In genomic region chr11:87039371-87039770, GRCh38 we compare ENCODE assay signal across 10 cellular contexts. TPM values are rescaled to one million over a fixed set of nuclear protein-coding genes. Genes with fewer than 3 reads are reported as not detected.
DNase-seq lines count a peak whose midpoint lies in the region; ATAC-seq and TF ChIP-seq lines count a peak whose summit lies in the region.
"Had no signal": no experiment of that assay in that cellular context is flagged by ENCODE, and none has a peak within 500 bp of the region (broad histone marks: within the 10 kb centered on the region; RNA-seq: fewer than 3 reads in every experiment).

No MANE protein-coding gene starts in this region.

- no peaks in the 10 kb centered on the region; the same call in 1 of the 2 replicates for H3F3A ChIP-seq in OCI-LY1 (ENCODE audit: insufficient read depth, low read length)

- H4K20me1 ChIP-seq in OCI-LY1 (ENCODE audit: insufficient read depth, low read length) (no peaks in the 10 kb centered on the region), osteoblast (ENCODE audit: insufficient read depth, low read length) (peaks cover 13% of the 10 kb centered on the region)

- H3K4me1 ChIP-seq in CD8-positive, alpha-beta memory T cell (ENCODE audit: insufficient read depth, low read length) = peaks cover 32% of the 10 kb centered on the region
- H3K4me1 ChIP-seq in OCI-LY1 (ENCODE audit: insufficient read depth, low read length, severe bottlenecking) (peaks cover 36% of the 10 kb centered on the region), endodermal cell (ENCODE audit: control insufficient read depth, insufficient read depth, low read length) (peaks cover 8% of the 10 kb centered on the region), osteoblast (ENCODE audit: insufficient read depth, low read length) (peaks cover 20% of the 10 kb centered on the region)

- CTCF ChIA-PET in CD8-positive, alpha-beta memory T cell (lab: Charles Lee) = no interaction called here

- no peak for TF ChIP-seq CTCF in OCI-LY1 (IDR thresholded peaks at IDR 0.05; ENCODE audit: low read length)
- TF ChIP-seq CTCF in endodermal cell (conservative IDR thresholded peaks at IDR 0.05) = no peak
- TF ChIP-seq CTCF in osteoblast (IDR thresholded peaks at IDR 0.05; ENCODE audit: extremely low read depth, low read depth, low read length) = no peak

- H3K9me2 ChIP-seq in OCI-LY1 (ENCODE audit: low read depth, low read length) = no peaks in the 10 kb centered on the region

- H3K9me3 Mint-ChIP-seq in CD8-positive, alpha-beta memory T cell = no peaks in the 10 kb centered on the region
- peaks cover 5% of the 10 kb centered on the region for H3K9me3 Mint-ChIP-seq in endodermal cell
- H3K9me3 Mint-ChIP-seq: memory B cell had no signal

- peak overlapping the region in 3 of 8 donors; percentile 29 to 96 (median 44) for H3K27ac Mint-ChIP-seq in CD8-positive, alpha-beta memory T cell
- peak overlapping the region; percentile 45 for H3K27ac Mint-ChIP-seq in endodermal cell
- H3K27ac Mint-ChIP-seq: memory B cell had no signal

- peak overlapping the region; percentile 87; the same call in 1 of the 2 replicates for H3K9ac ChIP-seq in OCI-LY1 (ENCODE audit: low read length)
- peak overlapping the region; percentile 79 for H3K9ac ChIP-seq in endodermal cell (ENCODE audit: extremely low read depth, low read length, poor library complexity, severe bottlenecking)

- peak overlapping the region; percentile 3 to 99 (median 95) for H3K4me3 Mint-ChIP-seq in CD8-positive, alpha-beta memory T cell
- peak overlapping the region; percentile 97 for H3K4me3 Mint-ChIP-seq in endodermal cell

- ATAC-seq in GM21367 (IDR thresholded peaks at IDR 0.05; ENCODE audit: unreplicated experiment) = no peak
- no peak for ATAC-seq in HG02571 (IDR thresholded peaks at IDR 0.05; ENCODE audit: unreplicated experiment)
- no peak for ATAC-seq in HG03342 (IDR thresholded peaks at IDR 0.05; ENCODE audit: unreplicated experiment)

- no peaks in the 10 kb centered on the region for H3K36me3 ChIP-seq in CD8-positive, alpha-beta memory T cell (ENCODE audit: insufficient read depth, low read length)
- peaks cover 18% of the 10 kb centered on the region for H3K36me3 ChIP-seq in OCI-LY1 (ENCODE audit: insufficient read depth, low read length)
- peaks cover 36% of the 10 kb centered on the region for H3K36me3 ChIP-seq in endodermal cell (ENCODE audit: control insufficient read depth, insufficient read depth, low read length)
- H3K36me3 ChIP-seq in osteoblast (ENCODE audit: insufficient read depth, low read length) = no peaks in the 10 kb centered on the region

- H3K4me2 ChIP-seq in OCI-LY1 (ENCODE audit: low read length) (peak overlapping the region; percentile 71), osteoblast (ENCODE audit: insufficient read depth, low read length) (peak overlapping the region; percentile 96)

- H3K36me3 Mint-ChIP-seq in CD8-positive, alpha-beta memory T cell = peaks cover 5 to 21% (median 9%) of the 10 kb centered on the region in 3 donors
- H3K36me3 Mint-ChIP-seq in endodermal cell (ENCODE audit: low read depth) = peaks cover 34% of the 10 kb centered on the region

- no peaks in the 10 kb centered on the region for H3K27me3 ChIP-seq in CD8-positive, alpha-beta memory T cell (ENCODE audit: insufficient read depth, low read length, poor library complexity, severe bottlenecking)
- H3K27me3 ChIP-seq in OCI-LY1 (ENCODE audit: insufficient read depth, low read length) (no peaks in the 10 kb centered on the region), endodermal cell (ENCODE audit: control insufficient read depth, insufficient read depth, low read length, poor library complexity, severe bottlenecking) (no peaks in the 10 kb centered on the region), osteoblast (ENCODE audit: insufficient read depth, low read length) (no peaks in the 10 kb centered on the region)

- H3K79me2 ChIP-seq in OCI-LY1 (ENCODE audit: insufficient read depth, low read length) = peaks cover 20% of the 10 kb centered on the region
- H3K79me2 ChIP-seq in osteoblast (ENCODE audit: insufficient read depth, low read length) = peaks cover 40% of the 10 kb centered on the region

- POLR2A ChIA-PET in CD8-positive, alpha-beta memory T cell (lab: Charles Lee) = no interaction called here

- DNase-seq in CD8-positive, alpha-beta memory T cell = no peak
- DNase-seq in endodermal cell = no peak
- DNase-seq in osteoblast (ENCODE audit: insufficient read length, low spot score, missing footprints) = peak; percentile 75
- no peak for DNase-seq in SHP77 treated with DMSO at 0.1 percent for 48 hours (lab: John Stamatoyannopoulos, UW)
- DNase-seq: caudate nucleus had no signal

- 47% methylated on average over 3 of the region's 3 CpGs; no CpG with 5 or more reads in 1 of the 2 experiments for WGBS in endodermal cell (ENCODE audit: insufficient coverage in 1 of 2, insufficient read length in 1 of 2), 2 experiments

- H2AFZ ChIP-seq in OCI-LY1 (ENCODE audit: low read length) = no peak overlapping the region
- H2AFZ ChIP-seq in osteoblast (ENCODE audit: low read length) = no peak overlapping the region

- peaks cover 47 to 64% (median 53%) of the 10 kb centered on the region in 3 donors for H3K4me1 Mint-ChIP-seq in CD8-positive, alpha-beta memory T cell
- peaks cover 50% of the 10 kb centered on the region for H3K4me1 Mint-ChIP-seq in endodermal cell

- H3K9me3 ChIP-seq in CD8-positive, alpha-beta memory T cell (ENCODE audit: low read length) = no peaks in the 10 kb centered on the region
- H3K9me3 ChIP-seq in OCI-LY1 (ENCODE audit: low read length) = no peaks in the 10 kb centered on the region
- peaks cover 29% of the 10 kb centered on the region for H3K9me3 ChIP-seq in endodermal cell (ENCODE audit: control insufficient read depth, low read length)
- H3K9me3 ChIP-seq in osteoblast (ENCODE audit: low read depth, low read length) = no peaks in the 10 kb centered on the region

- H3K27me3 Mint-ChIP-seq in CD8-positive, alpha-beta memory T cell = no peaks in the 10 kb centered on the region
- no peaks in the 10 kb centered on the region for H3K27me3 Mint-ChIP-seq in endodermal cell (ENCODE audit: insufficient read depth)
- H3K27me3 Mint-ChIP-seq: memory B cell had no signal

- H3K4me3 ChIP-seq in CD8-positive, alpha-beta memory T cell (ENCODE audit: low read length) = no peak overlapping the region
- H3K4me3 ChIP-seq in OCI-LY1 (ENCODE audit: low read depth, low read length, poor library complexity, severe bottlenecking) = peak overlapping the region; percentile 86
- H3K4me3 ChIP-seq in endodermal cell (ENCODE audit: low read length) = peak overlapping the region; percentile 96
- H3K4me3 ChIP-seq in osteoblast (ENCODE audit: insufficient read depth, low read length) = peak overlapping the region; percentile 8

- H3K27ac ChIP-seq in CD8-positive, alpha-beta memory T cell (ENCODE audit: low read depth, low read length) = no peak overlapping the region
- H3K27ac ChIP-seq in OCI-LY1 (ENCODE audit: low read depth, low read length, poor library complexity, severe bottlenecking) (no peak overlapping the region), endodermal cell (ENCODE audit: low read depth, low read length) (no peak overlapping the region), osteoblast (ENCODE audit: low read depth, low read length) (no peak overlapping the region)

RNA-seq across cellular contexts. Expression of gene TMEM135, which starts 1.6 kb away (rescaled TPM):
- 10 to 100 TPM; 12.9 to 18.8 TPM for total RNA-seq in CD8-positive, alpha-beta memory T cell
- 5.9 TPM for polyA plus RNA-seq in CD8-positive, alpha-beta memory T cell
- total RNA-seq in endodermal cell (100 to 1,000 TPM; 111 to 113 TPM), osteoblast (35.8 and 56.0 TPM in 2 replicates)
- polyA plus RNA-seq in endodermal cell (2013, experiment 1 of 2) = 44.7 TPM
- 36.0 TPM for polyA plus RNA-seq in endodermal cell (2013, experiment 2 of 2)
